In the genomic region with DNA sequence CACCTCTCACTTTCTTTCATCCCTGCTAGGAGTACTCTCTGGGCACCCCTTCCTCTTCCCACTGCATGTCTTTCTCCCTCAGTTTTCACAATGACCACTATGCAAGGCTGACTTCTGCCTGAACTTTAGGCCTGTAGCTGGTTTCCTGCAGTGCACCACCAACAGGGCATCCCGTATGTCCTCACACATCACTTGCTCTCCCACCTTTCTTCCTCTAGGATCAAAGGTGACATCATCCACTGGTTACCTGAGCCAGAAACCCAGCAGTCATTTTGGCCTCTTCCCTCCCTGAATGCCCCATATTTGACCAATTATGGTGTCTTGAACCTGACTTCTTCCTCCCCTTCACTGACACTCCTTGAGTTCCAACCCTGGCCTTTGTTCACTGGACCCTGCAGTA, we compare ENCODE assay signal across 23 cellular contexts.
"Had no signal": no experiment of that assay in that cellular context is flagged by ENCODE, and none has a peak within 500 bp of the region (broad histone marks: within the 10 kb centered on the region; RNA-seq: fewer than 3 reads in every experiment).

No MANE protein-coding gene starts in this region.

- H3K27ac Mint-ChIP-seq: memory B cell; naive thymus-derived CD8-positive, alpha-beta T cell; nephron progenitor cell; stimulated activated effector memory CD8-positive, alpha-beta T cell treated with anti-CD3 and anti-CD28 coated beads, Interleukin-12 subunit alpha, Interleukin-12 subunit beta, amount 100 ng/mL, for 72 hours; stimulated activated naive CD8-positive, alpha-beta T cell treated with anti-CD3 and anti-CD28 coated beads, Interleukin-15, Interleukin-2, amounts not matched to agents 100 ng/mL and 50 ng/mL, for 24 hours; type B pancreatic cell had no signal

- H3K9me3 ChIP-seq: pancreas, prostate gland, sigmoid colon, uterus had no signal

- H3K9me3 Mint-ChIP-seq: stimulated activated effector memory CD8-positive, alpha-beta T cell treated with anti-CD3 and anti-CD28 coated beads, Interleukin-12 subunit alpha, Interleukin-12 subunit beta, amount 100 ng/mL, for 72 hours; stimulated activated naive CD8-positive, alpha-beta T cell treated with anti-CD3 and anti-CD28 coated beads, Interleukin-15, Interleukin-2, amounts not matched to agents 100 ng/mL and 50 ng/mL, for 24 hours; type B pancreatic cell had no signal

- H3K27ac ChIP-seq: left ventricle myocardium inferior, pancreas, prostate gland, sigmoid colon, spleen, tibial nerve, uterus had no signal

- H3K4me1 Mint-ChIP-seq: memory B cell; naive thymus-derived CD8-positive, alpha-beta T cell; stimulated activated effector memory CD8-positive, alpha-beta T cell treated with anti-CD3 and anti-CD28 coated beads, Interleukin-12 subunit alpha, Interleukin-12 subunit beta, amount 100 ng/mL, for 72 hours had no signal

- H3K4me3 ChIP-seq: left ventricle myocardium inferior, pancreas, prostate gland, sigmoid colon, spleen, tibial nerve, uterus had no signal

- H3K4me1 ChIP-seq: spleen, uterus had no signal

- H3K27me3 ChIP-seq: pancreas, sigmoid colon, uterus had no signal

- H3K36me3 ChIP-seq: left ventricle myocardium inferior, pancreas, prostate gland, sigmoid colon, spleen, tibial nerve, uterus had no signal

- H3K36me3 Mint-ChIP-seq: memory B cell; naive thymus-derived CD8-positive, alpha-beta T cell; stimulated activated effector memory CD8-positive, alpha-beta T cell treated with anti-CD3 and anti-CD28 coated beads, Interleukin-12 subunit alpha, Interleukin-12 subunit beta, amount 100 ng/mL, for 72 hours had no signal

- H3K4me3 Mint-ChIP-seq: memory B cell; naive thymus-derived CD8-positive, alpha-beta T cell; nephron progenitor cell; stimulated activated effector memory CD8-positive, alpha-beta T cell treated with anti-CD3 and anti-CD28 coated beads, Interleukin-12 subunit alpha, Interleukin-12 subunit beta, amount 100 ng/mL, for 72 hours; stimulated activated naive CD8-positive, alpha-beta T cell treated with anti-CD3 and anti-CD28 coated beads, Interleukin-15, Interleukin-2, amounts not matched to agents 100 ng/mL and 50 ng/mL, for 24 hours; type B pancreatic cell had no signal

- DNase-seq: hypothalamus; islet precursor cell; left ventricle myocardium inferior; naive thymus-derived CD8-positive, alpha-beta T cell; nephron progenitor cell; nucleus accumbens; pancreas; posterior cingulate gyrus; retina; right cardiac atrium; sigmoid colon; small intestine; spleen; stimulated activated CD4-positive, alpha-beta T cell treated with anti-CD3 and anti-CD28 coated beads, Interleukin-4, amount 100 ng/mL, for 24 hours; stimulated activated naive CD4-positive, alpha-beta T cell; substantia nigra; uterus had no signal
